11 cellular contexts compared by ENCODE assay signal in the genomic region with DNA sequence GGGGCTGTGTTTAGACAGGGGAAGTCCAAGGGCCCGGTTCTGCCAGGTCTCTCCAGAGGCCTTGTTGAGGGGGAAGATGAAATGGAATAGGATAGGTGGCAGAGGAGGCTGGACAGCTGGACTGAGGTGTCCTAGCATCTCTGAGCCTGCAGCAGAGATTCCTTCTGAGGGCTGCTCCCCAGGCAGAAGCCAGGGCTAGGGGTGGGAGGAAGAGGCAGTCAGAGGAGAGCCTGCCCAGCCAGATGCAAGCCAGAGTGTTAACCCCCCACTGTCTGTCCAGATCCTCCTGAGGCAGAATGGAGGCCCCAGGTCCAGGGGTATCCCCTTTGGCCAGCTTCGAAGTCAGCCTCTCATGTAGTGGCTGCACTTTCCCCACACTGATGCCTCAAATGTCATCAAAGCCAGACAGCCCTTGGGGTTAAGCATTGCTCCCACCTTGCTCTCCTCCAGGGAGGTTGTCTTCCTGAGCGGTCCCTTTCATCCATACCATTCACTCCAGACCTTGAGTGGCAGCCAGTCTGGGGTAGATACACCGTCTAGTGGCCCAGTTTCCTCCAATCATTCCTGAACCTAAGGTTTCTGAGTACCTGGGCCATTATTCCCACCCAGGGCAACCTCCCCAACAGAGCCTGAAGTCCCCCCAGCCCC. TPM values are rescaled to one million over a fixed set of nuclear protein-coding genes. Genes with fewer than 3 reads are reported as not detected.
DNase-seq lines count a peak whose midpoint lies in the region; ATAC-seq, FAIRE-seq and TF ChIP-seq lines count a peak whose summit lies in the region.
"Had no signal": no experiment of that assay in that cellular context is flagged by ENCODE, and none has a peak within 500 bp of the region (broad histone marks: within the 10 kb centered on the region; RNA-seq: fewer than 3 reads in every experiment).

No MANE protein-coding gene starts in this region.

- peak; percentile 7; the same call in 2 of the 3 replicates for ATAC-seq in GM12878
- no peak for ATAC-seq in lung (ENCODE audit: insufficient read depth, low FRiP score)

- H3K9me3 ChIP-seq in GM12878 (replicated peaks; ENCODE audit: control insufficient read depth, insufficient read depth, low read length): no peaks in the 10 kb centered on the region
- no peaks in the 10 kb centered on the region for H3K9me3 ChIP-seq in lung (ENCODE audit: control insufficient read depth in 2 of 2, insufficient read depth in 1 of 2, low read length in 1 of 2)

- 63% methylated on average over 4 of the region's 4 CpGs for WGBS in GM12878 (ENCODE audit: insufficient coverage, insufficient replicate concordance, low lambda C conversion rate, missing lambda C conversion rate)
- 49 to 56% methylated on average over 4 of the region's 4 CpGs for WGBS in lung, 2 donors

- RAD21 ChIA-PET in GM12878 (lab: Charles Lee; ENCODE audit: unreplicated experiment): interaction anchor here (0.8 to 1.1 kb wide), 4 partner anchors 15 to 122 kb away, joined by 3 to 5 read pairs (median 3); no protein-coding TSS in a partner anchor

- H3K9me3 Mint-ChIP-seq in T-helper 2 cell treated with Interferon-gamma antibody and Interleukin-4, amounts not matched to agents 5 μg/mL and 100 μg/mL, for 36 hours: no peaks in the 10 kb centered on the region

- H3K79me2 ChIP-seq in GM12878 (ENCODE audit: control insufficient read depth, insufficient read depth, low read length): peaks cover 45% of the 10 kb centered on the region

- in situ Hi-C loops in GM12878 (cut with MboI): no loop called here

- H3K27me3 Mint-ChIP-seq in T-helper 2 cell treated with Interferon-gamma antibody and Interleukin-4, amounts not matched to agents 5 μg/mL and 100 μg/mL, for 36 hours (ENCODE audit: low read depth): no peaks in the 10 kb centered on the region

- no peaks in the 10 kb centered on the region; the same call in 1 of the 2 replicates for H4K20me1 ChIP-seq in GM12878 (ENCODE audit: control insufficient read depth, insufficient read depth)

- no peaks in the 10 kb centered on the region for H3K27me3 ChIP-seq in GM12878 (replicated peaks in 1 of 2; ENCODE audit: control insufficient read depth in 2 of 2, insufficient read depth in 2 of 2, low read length in 1 of 2)
- H3K27me3 ChIP-seq in lung (ENCODE audit: control insufficient read depth, insufficient read depth): no peaks in the 10 kb centered on the region

- FAIRE-seq in GM12878 (lab: Jason Lieb, UNC): no peak
- FAIRE-seq: A204.1 had no signal

- H3K4me3 Mint-ChIP-seq in T-helper 2 cell treated with Interferon-gamma antibody and Interleukin-4, amounts not matched to agents 5 μg/mL and 100 μg/mL, for 36 hours: peak overlapping the region; percentile 96

- no peak for TF ChIP-seq EP300 in GM12878 (IDR thresholded peaks at IDR 0.05; ENCODE audit: borderline replicate concordance in 1 of 2, control insufficient read depth in 1 of 2, low read depth in 2 of 2, low read length in 2 of 2)

- no peak for TF ChIP-seq CTCF in GM12878 (IDR thresholded peaks at IDR 0.05 in 2 of 3, conservative IDR thresholded peaks at IDR 0.05 in 1 of 3; ENCODE audit: control insufficient read depth in 2 of 3, extremely low read depth in 1 of 3, insufficient read depth in 1 of 3, low read depth in 3 of 3, low read length in 3 of 3)
- no peak for TF ChIP-seq CTCF in lung (IDR thresholded peaks at IDR 0.05; ENCODE audit: control extremely low read depth, extremely low read depth)

- H3K36me3 ChIP-seq in GM12878 (ENCODE audit: control insufficient read depth in 2 of 2, insufficient read depth in 2 of 2, low read length in 1 of 2) (peaks cover 0 to 3% of the 10 kb centered on the region in 2 experiments; a peak in 2 of 4 replicates), lung (ENCODE audit: control insufficient read depth in 2 of 2, insufficient read depth in 2 of 2, low read length in 2 of 2) (peaks cover 7 to 17% of the 10 kb centered on the region in 2 donors)

- peak overlapping the region; percentile 84 for H3K4me2 ChIP-seq in GM12878 (ENCODE audit: control insufficient read depth, insufficient read depth)

- TF ChIP-seq RAD21 in GM12878 (IDR thresholded peaks at IDR 0.05; ENCODE audit: insufficient read depth, low read depth, low read length): no peak

- POLR2A ChIA-PET in GM12878 (lab: Charles Lee): interaction anchor here (1.1 to 1.3 kb wide), 2 partner anchors 17 to 72 kb away, joined by 3 to 6 read pairs; no protein-coding TSS in a partner anchor

- H3K36me3 Mint-ChIP-seq in T-helper 2 cell treated with Interferon-gamma antibody and Interleukin-4, amounts not matched to agents 5 μg/mL and 100 μg/mL, for 36 hours (ENCODE audit: low read depth): peaks cover 51% of the 10 kb centered on the region

- no peak overlapping the region for H2AFZ ChIP-seq in GM12878 (ENCODE audit: control insufficient read depth, low read depth, low read length)

- SMC1A ChIA-PET in GM12878 (lab: Charles Lee; ENCODE audit: uncharacterized antibody, unreplicated experiment): interaction anchor here (1.0 to 2.3 kb wide), 4 partner anchors 33 to 90 kb away, joined by 3 to 10 read pairs (median 5); no protein-coding TSS in a partner anchor

- BruUV-seq in GM12878 (replicated peaks; lab: Mats Ljungman, UMichigan): TSS peak; percentile 59

- TF ChIP-seq POLR2A in GM12878 (IDR thresholded peaks at IDR 0.05; ENCODE audit: low read depth, low read length): no peak

- peaks cover 4% of the 10 kb centered on the region for H3K4me1 ChIP-seq in GM12878 (ENCODE audit: control insufficient read depth, insufficient read depth, low read length)
- H3K4me1 ChIP-seq in lung (ENCODE audit: control insufficient read depth in 2 of 2, insufficient read depth in 2 of 2, low read length in 2 of 2): peaks cover 5 to 37% of the 10 kb centered on the region in 2 donors

- H3K4me3 ChIP-seq in GM12878 (peak overlapping the region; percentile 61), lung (peak overlapping the region; percentile 83)

- DNase-seq in T-helper 2 cell treated with Interferon-gamma antibody and Interleukin-4, amounts not matched to agents 5 μg/mL and 100 μg/mL, for 36 hours (ENCODE audit: low spot score): no peak
- no peak for DNase-seq in T-helper 2 cell
- DNase-seq in GM12878 (ENCODE audit: low read depth, low spot score): no peak
- DNase-seq in lung (ENCODE audit: low spot score): no peak
- no peak for DNase-seq in SIG-M5 (lab: John Stamatoyannopoulos, UW)
- no peak for DNase-seq in amygdala (lab: John Stamatoyannopoulos, UW)
- no peak for DNase-seq in glomerular visceral epithelial cell (ENCODE audit: extremely low spot score)
- DNase-seq: activated gamma-delta T cell, NCI-H510A treated with DMSO at 0.1 percent for 48 hours had no signal

- peak overlapping the region; percentile 91 for H3K27ac Mint-ChIP-seq in T-helper 2 cell treated with Interferon-gamma antibody and Interleukin-4, amounts not matched to agents 5 μg/mL and 100 μg/mL, for 36 hours

- H3K9ac ChIP-seq in GM12878 (ENCODE audit: control insufficient read depth, insufficient read depth, low read length): peak overlapping the region; percentile 75

- H3K4me1 Mint-ChIP-seq in T-helper 2 cell treated with Interferon-gamma antibody and Interleukin-4, amounts not matched to agents 5 μg/mL and 100 μg/mL, for 36 hours (ENCODE audit: low read depth): peaks cover 60% of the 10 kb centered on the region

- no peak overlapping the region; the same call in 1 of the 2 replicates for H3K27ac ChIP-seq in GM12878 (ENCODE audit: control insufficient read depth, insufficient read depth)
- H3K27ac ChIP-seq in lung (ENCODE audit: low read depth in 1 of 2, low read length in 1 of 2): peak overlapping the region in 1 of 2 donors; percentile 83
- peak overlapping the region; percentile 86 for H3K27ac ChIP-seq in temporal lobe (ENCODE audit: low read depth, low read length)

- CTCF ChIA-PET in GM12878 (lab: Yijun Ruan, JAX): interaction anchor here (0.6 to 2.0 kb wide), 4 partner anchors 23 to 135 kb away, joined by 3 to 10 read pairs (median 4); partner anchors contain the start of gene AHCYL1

- intact Hi-C loops in GM12878 (cut with micrococcal nuclease; ENCODE audit: unreplicated experiment): loop anchor here (5.0 kb wide), 2 partner anchors 70 to 135 kb away; partner anchors contain the start of gene AHCYL1

TF ChIP-seq in GM12878, 131 proteins besides CTCF, POLR2A, EP300 and RAD21:
- TF ChIP-seq, protein P1, sequence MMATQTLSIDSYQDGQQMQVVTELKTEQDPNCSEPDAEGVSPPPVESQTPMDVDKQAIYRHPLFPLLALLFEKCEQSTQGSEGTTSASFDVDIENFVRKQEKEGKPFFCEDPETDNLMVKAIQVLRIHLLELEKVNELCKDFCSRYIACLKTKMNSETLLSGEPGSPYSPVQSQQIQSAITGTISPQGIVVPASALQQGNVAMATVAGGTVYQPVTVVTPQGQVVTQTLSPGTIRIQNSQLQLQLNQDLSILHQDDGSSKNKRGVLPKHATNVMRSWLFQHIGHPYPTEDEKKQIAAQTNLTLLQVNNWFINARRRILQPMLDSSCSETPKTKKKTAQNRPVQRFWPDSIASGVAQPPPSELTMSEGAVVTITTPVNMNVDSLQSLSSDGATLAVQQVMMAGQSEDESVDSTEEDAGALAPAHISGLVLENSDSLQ (IDR thresholded peaks at IDR 0.05): peak; percentile 30; the same call in 1 of the 2 replicates
- TF ChIP-seq GABPA (IDR thresholded peaks at IDR 0.05; ENCODE audit: low read depth): no peak
- TF ChIP-seq RELA (IDR thresholded peaks at IDR 0.05; ENCODE audit: borderline replicate concordance, partially characterized antibody): no peak

RNA-seq across cellular contexts. Expression of gene CSF1, which starts 1.7 kb away (rescaled TPM):
- total RNA-seq in GM12878 (2013; cell fraction: nucleolus; rRNA removed): 20.4 and 22.4 TPM in 2 replicates
- total RNA-seq in GM12878 (2014; rRNA removed) (12.6 and 13.6 TPM in 2 replicates), GM12878 (2014; rRNA removed; fragmentation: Illumina TruSeq; extraction: Trizol) (8.2 and 8.5 TPM in 2 replicates), GM12878 (2021) (30.7 and 31.5 TPM in 2 replicates), lung (10 to 100 TPM; 24.7 to 65.3 TPM), temporal lobe (1.7 TPM)
- 3.8 TPM for polyA plus RNA-seq in GM12878 (2011; ENCODE audit: low read depth)
- polyA plus RNA-seq in GM12878 (2011; rRNA removed) (20.0 and 32.4 TPM in 2 replicates), GM12878 (2014; fragmentation: Illumina TruSeq; extraction: Trizol) (7.9 and 12.4 TPM in 2 replicates), GM12878 (2014; fragmentation: Nextera tagmentation; extraction: Ambion mirVana) (1 to 10 TPM; 1.2 to 2.0 TPM), GM12878 (2014; rRNA removed) (20.4 and 21.2 TPM in 2 replicates), GM12878 (2016; fragmentation: Nextera tagmentation; extraction: Ambion mirVana) (10 to 100 TPM; 12.2 to 17.2 TPM), lung (10 to 100 TPM; 13.5 to 32.2 TPM)
- polyA plus RNA-seq in GM12878 (2011; cell fraction: cytosol; rRNA removed): 24.3 and 31.2 TPM in 2 replicates
- 46.1 and 50.0 TPM in 2 replicates for polyA plus RNA-seq in GM12878 (2011; cell fraction: nucleus; rRNA removed)
- polyA plus RNA-seq in GM12878 (2012): 9.1 and 14.2 TPM in 2 replicates
- 17.7 and 19.2 TPM in 2 replicates for polyA minus RNA-seq in GM12878 (2011; rRNA and poly(A)+ RNA removed)
- 10.2 and 17.6 TPM in 2 replicates for polyA minus RNA-seq in GM12878 (2011; cell fraction: cytosol; rRNA and poly(A)+ RNA removed)
- polyA minus RNA-seq in GM12878 (2011; cell fraction: nucleus; rRNA and poly(A)+ RNA removed): 11.1 and 18.2 TPM in 2 replicates
